Comparison of ENCODE assay signal across 14 cellular contexts in the genomic region with DNA sequence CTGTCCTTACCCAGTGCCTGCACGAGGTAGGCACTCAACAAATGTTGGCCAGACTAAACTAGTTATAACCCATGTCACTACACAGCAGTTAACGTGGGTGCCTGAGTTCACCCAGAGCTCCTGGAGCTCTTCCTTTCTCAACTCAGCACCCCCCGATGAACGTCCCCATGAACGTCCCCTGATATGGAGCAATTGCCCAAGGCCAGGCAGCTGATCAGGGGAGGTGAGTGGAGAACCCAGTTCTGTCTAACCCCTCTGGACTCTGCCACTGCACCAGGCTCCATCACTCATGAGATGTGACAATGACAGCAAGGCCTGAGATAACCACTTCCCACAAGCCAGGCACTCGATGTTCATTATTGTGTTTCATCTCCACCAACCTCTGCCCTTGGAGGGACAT.
DNase-seq lines count a peak whose midpoint lies in the region; ATAC-seq and TF ChIP-seq lines count a peak whose summit lies in the region.
"Had no signal": no experiment of that assay in that cellular context is flagged by ENCODE, and none has a peak within 500 bp of the region (broad histone marks: within the 10 kb centered on the region; RNA-seq: fewer than 3 reads in every experiment).

No MANE protein-coding gene starts in this region.

- H3K27me3 Mint-ChIP-seq in dendritic cell treated with granulocyte-macrophage colony-stimulating factor and Interleukin-4, amounts not matched to agents 40 ng/mL and 50 ng/mL, for 4 days = no peaks in the 10 kb centered on the region
- H3K27me3 Mint-ChIP-seq: B cell had no signal

- H3K4me3 Mint-ChIP-seq in dendritic cell treated with granulocyte-macrophage colony-stimulating factor and Interleukin-4, amounts not matched to agents 40 ng/mL and 50 ng/mL, for 4 days = no peak overlapping the region
- H3K4me3 Mint-ChIP-seq: B cell; CD8-positive, alpha-beta T cell; GM23338; HFFc6 had no signal

- H3K9me3 ChIP-seq in lung (ENCODE audit: control insufficient read depth in 2 of 2, insufficient read depth in 1 of 2, low read length in 1 of 2) = peaks cover 0 to 16% of the 10 kb centered on the region in 2 donors
- H3K9me3 ChIP-seq in osteoblast (ENCODE audit: low read depth, low read length) = no peaks in the 10 kb centered on the region

- H3K4me1 Mint-ChIP-seq in dendritic cell treated with granulocyte-macrophage colony-stimulating factor and Interleukin-4, amounts not matched to agents 40 ng/mL and 50 ng/mL, for 4 days (ENCODE audit: low read depth) = peaks cover 51% of the 10 kb centered on the region
- H3K4me1 Mint-ChIP-seq: B cell, GM23338 had no signal

- no peak overlapping the region for H3K4me2 ChIP-seq in osteoblast (ENCODE audit: insufficient read depth, low read length)
- H3K4me2 ChIP-seq: BLaER1 treated with 17β-estradiol and CSF1 and Interleukin-3, amounts not matched to agents 10 nM and 100 nM; GM23338 had no signal

- no peak overlapping the region for H2AFZ ChIP-seq in osteoblast (ENCODE audit: low read length)
- H2AFZ ChIP-seq: GM23338 had no signal

- no peak for ATAC-seq in lung (ENCODE audit: insufficient read depth, low FRiP score)
- ATAC-seq: CD8-positive, alpha-beta T cell; GM23338; HCT116 had no signal

- peaks cover 6% of the 10 kb centered on the region for H3K36me3 Mint-ChIP-seq in dendritic cell treated with granulocyte-macrophage colony-stimulating factor and Interleukin-4, amounts not matched to agents 40 ng/mL and 50 ng/mL, for 4 days (ENCODE audit: low read depth)
- H3K36me3 Mint-ChIP-seq: CD8-positive, alpha-beta T cell had no signal

- H3K9me3 Mint-ChIP-seq in dendritic cell treated with granulocyte-macrophage colony-stimulating factor and Interleukin-4, amounts not matched to agents 40 ng/mL and 50 ng/mL, for 4 days = peaks cover 11% of the 10 kb centered on the region

- no peaks in the 10 kb centered on the region for H3K4me1 ChIP-seq in lung (ENCODE audit: control insufficient read depth in 2 of 2, insufficient read depth in 2 of 2, low read length in 2 of 2)
- H3K4me1 ChIP-seq in osteoblast (ENCODE audit: insufficient read depth, low read length) = no peaks in the 10 kb centered on the region

- H3K27me3 ChIP-seq in HL-60 (ENCODE audit: insufficient read depth, poor library complexity, severe bottlenecking) = no peaks in the 10 kb centered on the region
- H3K27me3 ChIP-seq in lung (ENCODE audit: control insufficient read depth, insufficient read depth) = no peaks in the 10 kb centered on the region
- H3K27me3 ChIP-seq in osteoblast (ENCODE audit: insufficient read depth, low read length) = no peaks in the 10 kb centered on the region
- H3K27me3 ChIP-seq: BLaER1 treated with 17β-estradiol and CSF1 and Interleukin-3, amounts not matched to agents 10 nM and 100 nM had no signal

- intact Hi-C loops in dendritic cell treated with granulocyte-macrophage colony-stimulating factor and Interleukin-4, amounts not matched to agents 40 ng/mL and 50 ng/mL, for 4 days (cut with micrococcal nuclease) = no loop called here

- 0 out of 2 replicates have a peak overlapping the region, but pooled peaks have one; percentile 8 for H3K27ac ChIP-seq in HL-60 (replicated peaks)
- no peak overlapping the region for H3K27ac ChIP-seq in lung (ENCODE audit: low read depth in 1 of 2, low read length in 1 of 2)
- no peak overlapping the region for H3K27ac ChIP-seq in osteoblast (ENCODE audit: low read depth, low read length)
- H3K27ac ChIP-seq: BLaER1 treated with 17β-estradiol and CSF1 and Interleukin-3, amounts not matched to agents 10 nM and 100 nM had no signal

- H4K20me1 ChIP-seq in osteoblast (ENCODE audit: insufficient read depth, low read length) = no peaks in the 10 kb centered on the region
- H4K20me1 ChIP-seq: BLaER1 treated with 17β-estradiol and CSF1 and Interleukin-3, amounts not matched to agents 10 nM and 100 nM had no signal

- H3K4me3 ChIP-seq in HL-60 (replicated peaks; ENCODE audit: insufficient read depth, low read length) (no peak overlapping the region), lung (no peak overlapping the region), osteoblast (ENCODE audit: insufficient read depth, low read length) (no peak overlapping the region)
- H3K4me3 ChIP-seq: BLaER1 treated with 17β-estradiol and CSF1 and Interleukin-3, amounts not matched to agents 10 nM and 100 nM; GM23338 had no signal

- TF ChIP-seq POLR2A in erythroblast (IDR thresholded peaks at IDR 0.05; ENCODE audit: low read length) = no peak

- DNase-seq in HL-60 (ENCODE audit: low read depth in 1 of 2, low spot score in 1 of 2) (no peak), lung (ENCODE audit: low spot score) (peak; percentile 19), osteoblast (ENCODE audit: insufficient read length, low spot score, missing footprints) (no peak), hypothalamus (lab: John Stamatoyannopoulos, UW) (no peak), erythroblast (lab: John Stamatoyannopoulos, UW) (no peak)
- DNase-seq: Calu3; CD8-positive, alpha-beta T cell; GF-D8; HFFc6 had no signal

- H3K36me3 ChIP-seq in lung (ENCODE audit: control insufficient read depth in 2 of 2, insufficient read depth in 2 of 2, low read length in 2 of 2) (no peaks in the 10 kb centered on the region), osteoblast (ENCODE audit: insufficient read depth, low read length) (no peaks in the 10 kb centered on the region)
- H3K36me3 ChIP-seq: BLaER1 treated with 17β-estradiol and CSF1 and Interleukin-3, amounts not matched to agents 10 nM and 100 nM had no signal

- no peak for TF ChIP-seq CTCF in HL-60 (IDR thresholded peaks at IDR 0.05; ENCODE audit: insufficient read depth, low read length)
- TF ChIP-seq CTCF in lung (IDR thresholded peaks at IDR 0.05; ENCODE audit: control extremely low read depth, extremely low read depth) = no peak
- no peak for TF ChIP-seq CTCF in osteoblast (IDR thresholded peaks at IDR 0.05; ENCODE audit: extremely low read depth, low read depth, low read length)

- no peaks in the 10 kb centered on the region for H3K79me2 ChIP-seq in osteoblast (ENCODE audit: insufficient read depth, low read length)

- WGBS in lung, 2 donors = 80 to 85% methylated on average over 6 of the region's 6 CpGs

- H3K27ac Mint-ChIP-seq in dendritic cell treated with granulocyte-macrophage colony-stimulating factor and Interleukin-4, amounts not matched to agents 40 ng/mL and 50 ng/mL, for 4 days = peak overlapping the region; percentile 27
- H3K27ac Mint-ChIP-seq: B cell; CD8-positive, alpha-beta T cell; GM23338; HFFc6 had no signal
